25 cellular contexts compared by ENCODE assay signal in the genomic region with DNA sequence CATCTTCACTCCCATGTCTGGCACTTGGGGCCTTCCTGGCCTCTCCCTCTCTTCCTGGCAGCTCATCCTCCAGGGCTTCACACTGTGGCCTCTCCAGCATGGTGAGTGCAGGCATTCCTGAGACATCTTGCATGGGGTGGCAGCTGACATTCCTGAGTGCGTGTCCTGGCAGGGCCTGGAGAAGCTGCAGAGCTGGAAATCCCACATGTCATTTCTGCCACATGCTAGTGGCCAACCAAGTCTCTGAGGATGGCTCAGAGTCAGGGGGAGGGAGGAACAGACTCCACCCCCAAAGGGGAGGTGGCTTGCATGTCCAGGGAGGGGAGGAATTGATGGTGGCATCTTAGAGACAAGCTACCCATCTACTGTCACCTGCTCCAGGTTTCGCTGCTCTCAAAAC. TPM values are rescaled to one million over a fixed set of nuclear protein-coding genes. Genes with fewer than 3 reads are reported as not detected.
A peak's percentile ranks its signal among the peaks of the same experiment; 100 is the strongest.
DNase-seq lines count a peak whose midpoint lies in the region; TF ChIP-seq lines count a peak whose summit lies in the region.
"Had no signal": no experiment of that assay in that cellular context is flagged by ENCODE, and none has a peak within 500 bp of the region (broad histone marks: within the 10 kb centered on the region; RNA-seq: fewer than 3 reads in every experiment).

No MANE protein-coding gene starts in this region.

- H3K9me2 ChIP-seq in GM23248 (ENCODE audit: insufficient read depth) = no peaks in the 10 kb centered on the region
- no peaks in the 10 kb centered on the region for H3K9me2 ChIP-seq in OCI-LY7 (ENCODE audit: insufficient read depth, low read length)

- H3K4me3 ChIP-seq in GM23248 (no peak overlapping the region), SJCRH30 (no peak overlapping the region), OCI-LY7 (ENCODE audit: low read depth, low read length, poor library complexity, severe bottlenecking) (no peak overlapping the region)
- H3K4me3 ChIP-seq: ovary, sigmoid colon, SJSA1 had no signal

- TF ChIP-seq CTCF in OCI-LY7 (conservative IDR thresholded peaks at IDR 0.05; ENCODE audit: low read length) = no peak

- H4K20me1 ChIP-seq in GM23248 (ENCODE audit: insufficient read depth) (no peaks in the 10 kb centered on the region), OCI-LY7 (ENCODE audit: insufficient read depth, low read length) (no peaks in the 10 kb centered on the region)

- in situ Hi-C loops in GM23248 (cut with MboI) = no loop called here

- H3K36me3 ChIP-seq in GM23248 (ENCODE audit: low read depth) (no peaks in the 10 kb centered on the region), SJCRH30 (no peaks in the 10 kb centered on the region), OCI-LY7 (ENCODE audit: insufficient read depth, low read length) (no peaks in the 10 kb centered on the region)
- H3K36me3 ChIP-seq: brain microvascular endothelial cell, ovary, sigmoid colon, SJSA1 had no signal

- H3K4me2 ChIP-seq in GM23248 (ENCODE audit: unreplicated experiment) (no peak overlapping the region), OCI-LY7 (ENCODE audit: low read length) (no peak overlapping the region)

- BruUV-seq in OCI-LY7 (replicated peaks; lab: Mats Ljungman, UMichigan) = no TSS peak

- H3F3A ChIP-seq in GM23248 (ENCODE audit: insufficient read depth) = no peaks in the 10 kb centered on the region

- H3K9ac ChIP-seq in GM23248 = no peak overlapping the region

- intact Hi-C loops in OCI-LY7 (cut with micrococcal nuclease; ENCODE audit: unreplicated experiment) = no loop called here

- H3K27ac ChIP-seq in GM23248 = no peak overlapping the region
- no peak overlapping the region for H3K27ac ChIP-seq in SJCRH30
- no peak overlapping the region for H3K27ac ChIP-seq in OCI-LY7 (ENCODE audit: low read depth, low read length, poor library complexity, severe bottlenecking)
- H3K27ac ChIP-seq: brain microvascular endothelial cell, ovary, sigmoid colon, SJSA1 had no signal

- 33 to 38% methylated on average over 2 of the region's 2 CpGs for WGBS in GM23248 (ENCODE audit: low coverage in 1 of 2, low lambda C conversion rate in 2 of 2, missing lambda C conversion rate in 2 of 2), 2 experiments

- DNase-seq in AG08395 (ENCODE audit: low spot score) = peak; percentile 40
- DNase-seq in GM23248 = peak; percentile 32
- DNase-seq in SJCRH30 = peak; percentile 6 to 8
- DNase-seq in hepatic stellate cell (ENCODE audit: low spot score) = peak; percentile 17
- no peak for DNase-seq in NCI-H510A (lab: John Stamatoyannopoulos, UW)
- no peak for DNase-seq in NCI-H1417 treated with DMSO at 0.1 percent for 48 hours (lab: John Stamatoyannopoulos, UW)
- no peak for DNase-seq in OCI-LY7 (ENCODE audit: low spot score)
- DNase-seq in midbrain (lab: John Stamatoyannopoulos, UW) = no peak
- DNase-seq: activated gamma-delta T cell; brain microvascular endothelial cell; CD4-positive, CD25-positive, alpha-beta regulatory T cell; cortex of kidney; hippocampal formation; Karpas-422; kidney; natural killer cell; NCI-H1092 treated with DMSO at 0.1 percent for 48 hours; NCI-H2081 treated with DMSO at 0.1 percent for 48 hours; NCI-H524; ovary; sigmoid colon; stimulated activated naive B cell treated with anti-CD40 and anti-IgM and Interleukin-4, amounts not matched to agents 10 μg/mL and 1 μg/mL and 100 μg/mL, for 72 hours had no signal

- H2AFZ ChIP-seq in GM23248 = no peak overlapping the region
- H2AFZ ChIP-seq in OCI-LY7 (ENCODE audit: low read length) = no peak overlapping the region

- H3K27me3 ChIP-seq in GM23248 (replicated peaks; ENCODE audit: insufficient read depth) (peaks cover 8% of the 10 kb centered on the region; the same call in 1 of the 2 replicates), SJCRH30 (peaks cover 7% of the 10 kb centered on the region)
- H3K27me3 ChIP-seq: brain microvascular endothelial cell, ovary, sigmoid colon, SJSA1 had no signal

- H3K4me1 ChIP-seq in GM23248 (ENCODE audit: insufficient read depth) (peaks cover 9% of the 10 kb centered on the region; the same call in 1 of the 2 replicates), SJCRH30 (no peaks in the 10 kb centered on the region), OCI-LY7 (ENCODE audit: insufficient read depth, low read length, poor library complexity, severe bottlenecking) (no peaks in the 10 kb centered on the region)
- H3K4me1 ChIP-seq: sigmoid colon had no signal

- H3K79me2 ChIP-seq in GM23248 (ENCODE audit: insufficient read depth) (no peaks in the 10 kb centered on the region), OCI-LY7 (ENCODE audit: insufficient read depth, low read depth, low read length) (no peaks in the 10 kb centered on the region)

- H3K9me3 ChIP-seq in GM23248 (ENCODE audit: low read depth) (no peaks in the 10 kb centered on the region), SJCRH30 (replicated peaks) (no peaks in the 10 kb centered on the region), OCI-LY7 (ENCODE audit: low read length) (no peaks in the 10 kb centered on the region)
- H3K9me3 ChIP-seq: ovary, sigmoid colon, SJSA1 had no signal

- CTCF ChIA-PET in OCI-LY7 (lab: Charles Lee; ENCODE audit: unreplicated experiment) = interaction anchor here (0.6 kb wide), 1 partner anchor 538 kb away, joined by 3 read pairs; no protein-coding TSS in a partner anchor

- POLR2A ChIA-PET in OCI-LY7 (lab: Charles Lee) = interaction anchor here (0.6 to 0.7 kb wide), 2 partner anchors 1126 to 1169 kb away, joined by 3 to 8 read pairs; no protein-coding TSS in a partner anchor

RNA-seq across cellular contexts. Expression of a gene that starts 41.6 kb away (rescaled TPM):
- not detected in 2 replicates for total RNA-seq in GM23248 (2014; rRNA removed; shearing (Covaris generic))
- not detected in 2 replicates for polyA plus RNA-seq in GM23248 (2016; fragmentation: Nextera tagmentation; extraction: Ambion mirVana)
- total RNA-seq in SJCRH30 (2014; rRNA removed; shearing (Covaris generic)) = not detected in 2 replicates
- not detected in 2 replicates for total RNA-seq in OCI-LY7 (2014; rRNA removed; shearing (Covaris generic))
- total RNA-seq in OCI-LY7 (2022) = not detected in 2 replicates
- total RNA-seq: CD4-positive, CD25-positive, alpha-beta regulatory T cell; endothelial cell of umbilical vein; natural killer cell; SJSA1; T-helper 1 cell treated with Interleukin-12 subunit alpha and Interleukin-12 subunit beta and Interleukin-4 antibody, amounts not matched to agents 30 ng/mL and 1 ng/mL, for 36 hours had no signal
- polyA plus RNA-seq: CD4-positive, CD25-positive, alpha-beta regulatory T cell; endothelial cell of umbilical vein had no signal

Comparison
In these comparisons a context has a peak if more than half of its experiments do, and no peak if none do; other contexts are left out.
1. DNase-seq: peak in AG08395 (single experiment), GM23248 (single experiment), SJCRH30 (2 of 2) and hepatic stellate cell (single experiment); none in NCI-H510A (single experiment), NCI-H1417 treated with DMSO at 0.1 percent for 48 hours (single experiment), OCI-LY7 (single experiment) and midbrain (single experiment).